In the genomic region with DNA sequence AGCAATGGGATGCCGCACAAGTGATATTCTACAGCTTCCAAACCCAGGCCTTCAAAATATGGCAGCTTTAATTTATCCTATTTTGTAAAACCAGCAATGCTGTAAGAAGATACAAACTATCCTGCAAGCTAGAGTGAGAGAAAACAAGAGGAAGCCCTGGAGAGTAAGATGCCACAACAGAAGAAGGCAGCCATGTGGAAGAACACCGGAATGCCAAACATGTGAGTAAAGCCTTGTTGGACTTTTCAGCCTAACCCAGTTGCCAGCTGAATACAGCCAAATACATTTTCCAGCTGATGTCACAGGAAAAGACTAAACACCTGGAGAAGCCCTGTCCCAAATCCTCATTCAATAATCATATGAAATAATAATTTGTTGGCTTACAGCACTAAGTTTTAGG, we compare ENCODE assay signal across 17 cellular contexts.
"Had no signal": no experiment of that assay in that cellular context is flagged by ENCODE, and none has a peak within 500 bp of the region (broad histone marks: within the 10 kb centered on the region; RNA-seq: fewer than 3 reads in every experiment).

No MANE protein-coding gene starts in this region.

- H3K9me3 ChIP-seq: ascending aorta, transverse colon had no signal

- H3K4me3 ChIP-seq: ascending aorta, coronary artery, transverse colon had no signal

- H3K4me1 ChIP-seq: ascending aorta, transverse colon had no signal

- ATAC-seq: activated CD8-positive, alpha-beta T cell treated with anti-CD3 and anti-CD28 coated beads, Interleukin-2, amount 10 ng/mL, durations not matched to agents 7 days and 5 days; activated naive CD8-positive, alpha-beta T cell treated with anti-CD3 and anti-CD28 coated beads, Interleukin-2, amount 50 U/mL, for 24 hours; effector memory CD8-positive, alpha-beta T cell; right cardiac atrium; WTC11 had no signal

- H3K36me3 ChIP-seq: ascending aorta, transverse colon had no signal

- H3K27ac ChIP-seq: ascending aorta, coronary artery, transverse colon had no signal

- DNase-seq: activated CD4-positive, alpha-beta T cell treated with anti-CD3 and anti-CD28 coated beads for 48 hours; activated CD8-positive, alpha-beta memory T cell treated with anti-CD3 and anti-CD28 coated beads, Interleukin-2, amount 50 U/mL, for 48 hours; activated CD8-positive, alpha-beta T cell treated with anti-CD3 and anti-CD28 coated beads, Interleukin-2, amount 10 ng/mL, durations not matched to agents 7 days and 5 days; activated naive CD4-positive, alpha-beta T cell treated with Interleukin-2 at 50 U/mL for 16 hours; activated naive CD8-positive, alpha-beta T cell treated with anti-CD3 and anti-CD28 coated beads, Interleukin-2, amount 50 U/mL, for 24 hours; caudate nucleus; effector memory CD8-positive, alpha-beta T cell; midbrain; posterior cingulate gyrus; right cardiac atrium; stimulated activated naive CD4-positive, alpha-beta T cell; substantia nigra; T1000; transverse colon had no signal

- H3K27me3 ChIP-seq: ascending aorta, transverse colon had no signal
